Comparison of ENCODE assay signal across 26 cellular contexts in genomic region chrX:49188468-49189076, GRCh38. TPM values are rescaled to one million over a fixed set of nuclear protein-coding genes. Genes with fewer than 3 reads are reported as not detected.
A peak's percentile ranks its signal among the peaks of the same experiment; 100 is the strongest.
DNase-seq lines count a peak whose midpoint lies in the region; ATAC-seq, FAIRE-seq and TF ChIP-seq lines count a peak whose summit lies in the region.
"Had no signal": no experiment of that assay in that cellular context is flagged by ENCODE, and none has a peak within 500 bp of the region (broad histone marks: within the 10 kb centered on the region; RNA-seq: fewer than 3 reads in every experiment).

No MANE protein-coding gene starts in this region.

- H3K4me2 ChIP-seq in BLaER1 treated with 17β-estradiol and CSF1 and Interleukin-3, amounts not matched to agents 10 nM and 100 nM: peak overlapping the region in 9 of 11 experiments; percentile 23 to 67 (median 57); a peak in 13 of 22 replicates
- H3K4me2 ChIP-seq: BLaER1 had no signal

- H3K4me1 Mint-ChIP-seq in memory B cell: peaks cover 29% of the 10 kb centered on the region

- H3K27me3 Mint-ChIP-seq in memory B cell: no peaks in the 10 kb centered on the region
- H3K27me3 Mint-ChIP-seq: activated naive CD4-positive, alpha-beta T cell treated with anti-CD3 and anti-CD28 coated beads, Interleukin-2, amount 50 U/mL, for 24 hours; stimulated activated naive CD8-positive, alpha-beta T cell treated with anti-CD3 and anti-CD28 coated beads, Interleukin-15, Interleukin-2, amounts not matched to agents 100 ng/mL and 50 ng/mL, for 24 hours had no signal

- H3K36me3 Mint-ChIP-seq in memory B cell: no peaks in the 10 kb centered on the region
- peaks cover 0 to 10% of the 10 kb centered on the region in 2 donors for H3K36me3 Mint-ChIP-seq in activated naive CD4-positive, alpha-beta T cell treated with anti-CD3 and anti-CD28 coated beads, Interleukin-2, amount 50 U/mL, for 72 hours
- H3K36me3 Mint-ChIP-seq: activated naive CD4-positive, alpha-beta T cell treated with anti-CD3 and anti-CD28 coated beads, Interleukin-2, amount 50 U/mL, for 24 hours had no signal

- DNase-seq in WERI-Rb-1 (no peak), memory B cell (ENCODE audit: low spot score in 2 of 2) (no peak), DMS153 treated with DMSO at 0.1 percent for 48 hours (lab: John Stamatoyannopoulos, UW; ENCODE audit: unreplicated experiment) (no peak)
- DNase-seq in NK-92 treated with Interleukin-12 subunit alpha and Interleukin-12 subunit beta, amount 100 ng/mL, for 24 hours (lab: John Stamatoyannopoulos, UW): no peak
- no peak for DNase-seq in activated naive CD4-positive, alpha-beta T cell treated with anti-CD3 and anti-CD28 coated beads, Interleukin-2, amount 50 U/mL, for 72 hours (ENCODE audit: low spot score in 2 of 2)
- DNase-seq: activated CD8-positive, alpha-beta T cell treated with anti-CD3 and anti-CD28 coated beads, Interleukin-2, amount 10 ng/mL, durations not matched to agents 7 days and 5 days; anterior cingulate cortex; COR-L47; effector CD4-positive, alpha-beta T cell; GF-D8; IMR-90; left lung; NCI-H146; RPMI8226; stimulated activated CD4-positive, alpha-beta T cell treated with anti-CD3 and anti-CD28 coated beads, Interleukin-1b, Interleukin-23, amount 100 ng/mL, for 48 hours had no signal

- peaks cover 14 to 55% (median 43%) of the 10 kb centered on the region in 10 experiments for H3K4me1 ChIP-seq in BLaER1 treated with 17β-estradiol and CSF1 and Interleukin-3, amounts not matched to agents 10 nM and 100 nM

- no peak for TF ChIP-seq CTCF in WERI-Rb-1 (IDR thresholded peaks at IDR 0.05; ENCODE audit: low read depth, low read length)

- peak overlapping the region in 6 of 11 experiments; percentile 8 to 78 (median 43); a peak in 9 of 22 replicates for H3K9ac ChIP-seq in BLaER1 treated with 17β-estradiol and CSF1 and Interleukin-3, amounts not matched to agents 10 nM and 100 nM
- H3K9ac ChIP-seq: BLaER1 had no signal

- H3K4me3 Mint-ChIP-seq in memory B cell: no peak overlapping the region

- H3K27ac ChIP-seq in BLaER1 treated with 17β-estradiol and CSF1 and Interleukin-3, amounts not matched to agents 10 nM and 100 nM: peak overlapping the region in 9 of 11 experiments; percentile 10 to 87 (median 80); a peak in 16 of 22 replicates
- H3K27ac ChIP-seq in WERI-Rb-1: peak overlapping the region; percentile 36
- H3K27ac ChIP-seq: BLaER1 had no signal

- peak; percentile 62 for FAIRE-seq in G401.6 (lab: Jason Lieb, UNC)
- FAIRE-seq: bronchial epithelial cell, colon, urothelium cell line had no signal

- peaks cover 2 to 7% (median 5%) of the 10 kb centered on the region in 11 experiments; a peak in 16 of 22 replicates for H4K20me1 ChIP-seq in BLaER1 treated with 17β-estradiol and CSF1 and Interleukin-3, amounts not matched to agents 10 nM and 100 nM

- H3K27ac Mint-ChIP-seq in memory B cell: peak overlapping the region; percentile 41
- H3K27ac Mint-ChIP-seq in activated naive CD4-positive, alpha-beta T cell treated with anti-CD3 and anti-CD28 coated beads, Interleukin-2, amount 50 U/mL, for 72 hours: no peak overlapping the region
- H3K27ac Mint-ChIP-seq: activated CD8-positive, alpha-beta T cell treated with anti-CD3 and anti-CD28 coated beads, Interleukin-2, amount 10 ng/mL, durations not matched to agents 7 days and 5 days; stimulated activated naive CD8-positive, alpha-beta T cell treated with anti-CD3 and anti-CD28 coated beads, Interleukin-15, Interleukin-2, amounts not matched to agents 100 ng/mL and 50 ng/mL, for 24 hours had no signal

- no peak overlapping the region for H3K4me3 ChIP-seq in BLaER1 treated with 17β-estradiol and CSF1 and Interleukin-3, amounts not matched to agents 10 nM and 100 nM
- no peak overlapping the region for H3K4me3 ChIP-seq in WERI-Rb-1 (ENCODE audit: low read depth, low read length)
- H3K4me3 ChIP-seq: BLaER1, left lung, thoracic aorta had no signal

- H3K27me3 ChIP-seq in BLaER1 treated with 17β-estradiol and CSF1 and Interleukin-3, amounts not matched to agents 10 nM and 100 nM: peaks cover 0 to 28% (median 4%) of the 10 kb centered on the region in 11 experiments; a peak in 10 of 22 replicates
- peaks cover 18% of the 10 kb centered on the region for H3K27me3 ChIP-seq in WERI-Rb-1 (ENCODE audit: insufficient read depth, low read depth, severe bottlenecking)
- H3K27me3 ChIP-seq: BLaER1, left lung had no signal

- H3K9me3 ChIP-seq in BLaER1 treated with 17β-estradiol and CSF1 and Interleukin-3, amounts not matched to agents 10 nM and 100 nM (replicated peaks in 1 of 11): peaks cover 0 to 29% (median 7%) of the 10 kb centered on the region in 11 experiments; a peak in 7 of 22 replicates
- no peaks in the 10 kb centered on the region for H3K9me3 ChIP-seq in WERI-Rb-1 (ENCODE audit: severe bottlenecking)
- H3K9me3 ChIP-seq: left lung, thoracic aorta had no signal

- no peak for ATAC-seq in memory B cell (ENCODE audit: low read depth)
- no peak for ATAC-seq in activated naive CD4-positive, alpha-beta T cell treated with anti-CD3 and anti-CD28 coated beads, Interleukin-2, amount 50 U/mL, for 72 hours
- ATAC-seq: activated CD8-positive, alpha-beta T cell treated with anti-CD3 and anti-CD28 coated beads, Interleukin-2, amount 10 ng/mL, durations not matched to agents 7 days and 5 days; left lung had no signal

- no peaks in the 10 kb centered on the region for H3K9me3 Mint-ChIP-seq in memory B cell
- no peaks in the 10 kb centered on the region for H3K9me3 Mint-ChIP-seq in activated naive CD4-positive, alpha-beta T cell treated with anti-CD3 and anti-CD28 coated beads, Interleukin-2, amount 50 U/mL, for 72 hours
- H3K9me3 Mint-ChIP-seq: activated naive CD4-positive, alpha-beta T cell treated with anti-CD3 and anti-CD28 coated beads, Interleukin-2, amount 50 U/mL, for 24 hours; stimulated activated naive CD8-positive, alpha-beta T cell treated with anti-CD3 and anti-CD28 coated beads, Interleukin-15, Interleukin-2, amounts not matched to agents 100 ng/mL and 50 ng/mL, for 24 hours; T-helper 1 cell treated with Interleukin-12 subunit alpha and Interleukin-12 subunit beta and Interleukin-4 antibody, amounts not matched to agents 30 μg/mL and 1 μg/mL, for 36 hours had no signal

- peaks cover 0 to 4% (median 2%) of the 10 kb centered on the region in 11 experiments; a peak in 11 of 22 replicates for H3K36me3 ChIP-seq in BLaER1 treated with 17β-estradiol and CSF1 and Interleukin-3, amounts not matched to agents 10 nM and 100 nM
- peaks cover 35% of the 10 kb centered on the region for H3K36me3 ChIP-seq in WERI-Rb-1
- H3K36me3 ChIP-seq: left lung, thoracic aorta had no signal

RNA-seq across cellular contexts. Expression of gene PRICKLE3, which starts 2.4 kb away (rescaled TPM):
- total RNA-seq in activated naive CD4-positive, alpha-beta T cell treated with anti-CD3 and anti-CD28 coated beads, Interleukin-2, amount 50 U/mL, for 72 hours: 10 to 100 TPM; 22.8 to 27.3 TPM

RNA-seq across cellular contexts. Expression of gene SYP, which starts 11.4 kb away (rescaled TPM):
- 10 to 100 TPM; 11.2 to 69.3 TPM for total RNA-seq in activated naive CD4-positive, alpha-beta T cell treated with anti-CD3 and anti-CD28 coated beads, Interleukin-2, amount 50 U/mL, for 72 hours

RNA-seq across cellular contexts. Expression of gene PLP2, which starts 16.9 kb away (rescaled TPM):
- total RNA-seq in activated naive CD4-positive, alpha-beta T cell treated with anti-CD3 and anti-CD28 coated beads, Interleukin-2, amount 50 U/mL, for 72 hours: 100 to 1,000 TPM; 142 to 169 TPM

RNA-seq across cellular contexts. Expression of gene MAGIX, which starts 26.0 kb away (rescaled TPM):
- 1 to 10 TPM; 1.2 to 3.6 TPM for total RNA-seq in activated naive CD4-positive, alpha-beta T cell treated with anti-CD3 and anti-CD28 coated beads, Interleukin-2, amount 50 U/mL, for 72 hours

RNA-seq across cellular contexts. Expression of gene CACNA1F, which starts 44.6 kb away (rescaled TPM):
- 1 to 10 TPM; 1.7 to 2.6 TPM for total RNA-seq in activated naive CD4-positive, alpha-beta T cell treated with anti-CD3 and anti-CD28 coated beads, Interleukin-2, amount 50 U/mL, for 72 hours
- total RNA-seq: IMR-90, mesenteric fat pad had no signal
